Comparison of ENCODE assay signal across 12 cellular contexts in genomic region chr14:59882957-59883356, GRCh38. TPM values are rescaled to one million over a fixed set of nuclear protein-coding genes. Genes with fewer than 3 reads are reported as not detected.
A peak's percentile ranks its signal among the peaks of the same experiment; 100 is the strongest.
DNase-seq lines count a peak whose midpoint lies in the region; TF ChIP-seq lines count a peak whose summit lies in the region.
"Had no signal": no experiment of that assay in that cellular context is flagged by ENCODE, and none has a peak within 500 bp of the region (broad histone marks: within the 10 kb centered on the region; RNA-seq: fewer than 3 reads in every experiment).

No MANE protein-coding gene starts in this region.

- H3K27me3 ChIP-seq in GM23248 (replicated peaks; ENCODE audit: insufficient read depth), result no peaks in the 10 kb centered on the region
- H3K27me3 ChIP-seq in HAP-1 (ENCODE audit: low read depth), result no peaks in the 10 kb centered on the region
- H3K27me3 ChIP-seq: upper lobe of left lung had no signal

- no peak overlapping the region for H3K4me2 ChIP-seq in GM23248 (ENCODE audit: unreplicated experiment)

- no peaks in the 10 kb centered on the region for H3F3A ChIP-seq in GM23248 (ENCODE audit: insufficient read depth)

- POLR2A ChIA-PET in RWPE1 (lab: Yijun Ruan, JAX; ENCODE audit: low non-redundant PET), result no interaction called here

- H3K9ac ChIP-seq in GM23248, result no peak overlapping the region

- H3K36me3 ChIP-seq in GM23248 (ENCODE audit: low read depth) (no peaks in the 10 kb centered on the region), HAP-1 (replicated peaks) (no peaks in the 10 kb centered on the region)
- H3K36me3 ChIP-seq: upper lobe of left lung had no signal

- in situ Hi-C loops in GM23248 (cut with MboI) (no loop called here), HAP-1 (cut with MboI; ENCODE audit: low sequenced_read_pairs) (no loop called here)

- WGBS in GM23248 (ENCODE audit: low coverage in 1 of 2, low lambda C conversion rate in 2 of 2, missing lambda C conversion rate in 2 of 2), 2 experiments, result 24 to 46% methylated on average over 1 of the region's 1 CpG

- no peak overlapping the region for H3K27ac ChIP-seq in GM23248
- H3K27ac ChIP-seq in RWPE1, result no peak overlapping the region
- H3K27ac ChIP-seq: SK-N-MC, upper lobe of left lung had no signal

- DNase-seq in AML-193 (lab: John Stamatoyannopoulos, UW) (peak; percentile 13 to 22), GM23248 (peak; percentile 3), RWPE1 (ENCODE audit: low spot score) (no peak), foreskin fibroblast (no peak), cortex of kidney (lab: John Stamatoyannopoulos, UW) (no peak), HAP-1 (ENCODE audit: low spot score in 2 of 2) (no peak), COR-L47 (lab: John Stamatoyannopoulos, UW) (no peak)
- DNase-seq in stimulated activated CD4-positive, alpha-beta T cell treated with anti-CD3 and anti-CD28 coated beads, Interleukin-4, amount 100 ng/mL, for 24 hours, result no peak
- DNase-seq: NCI-H1092 treated with DMSO at 0.1 percent for 48 hours, upper lobe of left lung had no signal

- TF ChIP-seq CTCF in RWPE1 (conservative IDR thresholded peaks at IDR 0.05; ENCODE audit: low read depth) (0 out of 2 replicates have a peak, but pooled peaks have one; percentile 9), foreskin fibroblast (IDR thresholded peaks at IDR 0.05; ENCODE audit: low read depth, low read length) (peak; percentile 33)

- CTCF ChIA-PET in RWPE1 (lab: Yijun Ruan, JAX), result interaction anchor here (0.5 to 0.6 kb wide), 2 partner anchors 229 to 346 kb away, joined by 3 to 5 read pairs; no protein-coding TSS in a partner anchor

- H2AFZ ChIP-seq in GM23248, result no peak overlapping the region

- no peaks in the 10 kb centered on the region for H3K79me2 ChIP-seq in GM23248 (ENCODE audit: insufficient read depth)

- H3K4me3 ChIP-seq in GM23248 (no peak overlapping the region), foreskin fibroblast (ENCODE audit: low read depth in 1 of 2, low read length in 2 of 2) (no peak overlapping the region), HAP-1 (no peak overlapping the region)
- H3K4me3 ChIP-seq: SK-N-MC, upper lobe of left lung had no signal

- no peaks in the 10 kb centered on the region for H4K20me1 ChIP-seq in GM23248 (ENCODE audit: insufficient read depth)

- no peaks in the 10 kb centered on the region for H3K9me3 ChIP-seq in GM23248 (ENCODE audit: low read depth)
- H3K9me3 ChIP-seq in HAP-1, result no peaks in the 10 kb centered on the region

- H3K4me1 ChIP-seq in GM23248 (ENCODE audit: insufficient read depth), result no peaks in the 10 kb centered on the region
- H3K4me1 ChIP-seq in HAP-1, result no peaks in the 10 kb centered on the region
- H3K4me1 ChIP-seq: upper lobe of left lung had no signal

- no peaks in the 10 kb centered on the region; the same call in 1 of the 2 replicates for H3K9me2 ChIP-seq in GM23248 (ENCODE audit: insufficient read depth)

RNA-seq across cellular contexts. Expression of gene RTN1, which starts 12.4 kb away (rescaled TPM):
- total RNA-seq in GM23248 (2014; rRNA removed; shearing (Covaris generic)), result not detected in 2 replicates
- polyA plus RNA-seq in GM23248 (2016; fragmentation: Nextera tagmentation; extraction: Ambion mirVana), result 0.15 and 0.33 TPM in 2 replicates
- total RNA-seq: natural killer cell treated with Interleukin-12 subunit alpha and Interleukin-12 subunit beta and Interleukin-15 and Interleukin-18, amount 100 ng/mL, for 72 hours had no signal

RNA-seq across cellular contexts. Expression of gene LRRC9, which starts 37.0 kb away (rescaled TPM):
- total RNA-seq in GM23248 (2014; rRNA removed; shearing (Covaris generic)), result not detected in 2 replicates
- polyA plus RNA-seq in GM23248 (2016; fragmentation: Nextera tagmentation; extraction: Ambion mirVana), result not detected in 2 replicates
- total RNA-seq: natural killer cell treated with Interleukin-12 subunit alpha and Interleukin-12 subunit beta and Interleukin-15 and Interleukin-18, amount 100 ng/mL, for 72 hours had no signal

Comparison
In these comparisons a context has a peak if more than half of its experiments do, and no peak if none do; other contexts are left out.
1. DNase-seq: peak in AML-193 (2 of 2) and GM23248 (single experiment); none in RWPE1 (single experiment), foreskin fibroblast (0 of 2), cortex of kidney (single experiment), stimulated activated CD4-positive, alpha-beta T cell treated with anti-CD3 and anti-CD28 coated beads, Interleukin-4, amount 100 ng/mL, for 24 hours (single experiment), HAP-1 (0 of 2) and COR-L47 (single experiment).